In genomic region chr1:94828251-94828650, GRCh38 we compare ENCODE assay signal across 26 cellular contexts.
"Had no signal": no experiment of that assay in that cellular context is flagged by ENCODE, and none has a peak within 500 bp of the region (broad histone marks: within the 10 kb centered on the region; RNA-seq: fewer than 3 reads in every experiment).

No MANE protein-coding gene starts in this region.

- H3K27me3 Mint-ChIP-seq: progenitor cell of endocrine pancreas had no signal

- H3K27me3 ChIP-seq: heart left ventricle, neural progenitor cell, ovary, right lobe of liver, transverse colon had no signal

- ATAC-seq: effector memory CD8-positive, alpha-beta T cell; heart left ventricle; left lobe of liver; natural killer cell; right lobe of liver; stimulated activated naive B cell treated with anti-CD40 and anti-IgM and Interleukin-4, amounts not matched to agents 10 μg/mL and 1 μg/mL and 100 μg/mL, for 72 hours had no signal

- H3K4me3 ChIP-seq: heart left ventricle, neural progenitor cell, ovary, right lobe of liver, spleen, stomach, thoracic aorta, transverse colon had no signal

- H3K27ac ChIP-seq: heart left ventricle, neural progenitor cell, ovary, right lobe of liver, spleen, stomach, thoracic aorta, transverse colon had no signal

- H3K36me3 ChIP-seq: neural progenitor cell, ovary, right lobe of liver, spleen, thoracic aorta had no signal

- H3K4me2 ChIP-seq: neural progenitor cell had no signal

- H3K9me3 ChIP-seq: heart left ventricle, ovary, right lobe of liver, spleen, stomach, thoracic aorta, transverse colon had no signal

- H3K9ac ChIP-seq: neural progenitor cell had no signal

- DNase-seq: cerebellar nuclear complex; effector memory CD8-positive, alpha-beta T cell; erythroblast; foreskin melanocyte; heart left ventricle; hippocampal formation; kidney glomerular epithelial cell; natural killer cell; nucleus accumbens; ovary; right lobe of liver; spleen; stimulated activated CD4-positive, alpha-beta T cell treated with anti-CD3 and anti-CD28 coated beads, Interleukin-15, amount 100 ng/mL, for 24 hours; stimulated activated CD4-positive, alpha-beta T cell treated with anti-CD3 and anti-CD28 coated beads, Interleukin-1b, Interleukin-23, amount 100 ng/mL, for 48 hours; stimulated activated CD4-positive, alpha-beta T cell treated with anti-CD3 and anti-CD28 coated beads, Interleukin-4, amount 100 ng/mL, for 24 hours; stimulated activated naive B cell treated with anti-CD40 and anti-IgM and Interleukin-4, amounts not matched to agents 10 μg/mL and 1 μg/mL and 100 μg/mL, for 72 hours; stomach; substantia nigra; transverse colon had no signal

- H3K4me3 Mint-ChIP-seq: dendritic cell treated with granulocyte-macrophage colony-stimulating factor and Interleukin-4, amounts not matched to agents 40 ng/mL and 50 ng/mL, for 4 days; effector memory CD8-positive, alpha-beta T cell; memory B cell; mesothelial cell of epicardium; natural killer cell; neural progenitor cell; stimulated activated naive B cell treated with anti-CD40 and anti-IgM and Interleukin-4, amounts not matched to agents 10 μg/mL and 1 μg/mL and 100 μg/mL, for 72 hours had no signal

- H3K27ac Mint-ChIP-seq: dendritic cell treated with granulocyte-macrophage colony-stimulating factor and Interleukin-4, amounts not matched to agents 40 ng/mL and 50 ng/mL, for 4 days; effector memory CD8-positive, alpha-beta T cell; memory B cell; mesothelial cell of epicardium; natural killer cell; neural progenitor cell; progenitor cell of endocrine pancreas; stimulated activated naive B cell treated with anti-CD40 and anti-IgM and Interleukin-4, amounts not matched to agents 10 μg/mL and 1 μg/mL and 100 μg/mL, for 72 hours had no signal

- H3K36me3 Mint-ChIP-seq: memory B cell; natural killer cell; neural progenitor cell; stimulated activated naive B cell treated with anti-CD40 and anti-IgM and Interleukin-4, amounts not matched to agents 10 μg/mL and 1 μg/mL and 100 μg/mL, for 72 hours had no signal

- H3K4me1 Mint-ChIP-seq: natural killer cell had no signal

- H3K9me3 Mint-ChIP-seq: dendritic cell treated with granulocyte-macrophage colony-stimulating factor and Interleukin-4, amounts not matched to agents 40 ng/mL and 50 ng/mL, for 4 days; effector memory CD8-positive, alpha-beta T cell; memory B cell; natural killer cell; neural progenitor cell; stimulated activated naive B cell treated with anti-CD40 and anti-IgM and Interleukin-4, amounts not matched to agents 10 μg/mL and 1 μg/mL and 100 μg/mL, for 72 hours had no signal

- H3K4me1 ChIP-seq: heart left ventricle, right lobe of liver had no signal
